16 cellular contexts compared by ENCODE assay signal in the genomic region with DNA sequence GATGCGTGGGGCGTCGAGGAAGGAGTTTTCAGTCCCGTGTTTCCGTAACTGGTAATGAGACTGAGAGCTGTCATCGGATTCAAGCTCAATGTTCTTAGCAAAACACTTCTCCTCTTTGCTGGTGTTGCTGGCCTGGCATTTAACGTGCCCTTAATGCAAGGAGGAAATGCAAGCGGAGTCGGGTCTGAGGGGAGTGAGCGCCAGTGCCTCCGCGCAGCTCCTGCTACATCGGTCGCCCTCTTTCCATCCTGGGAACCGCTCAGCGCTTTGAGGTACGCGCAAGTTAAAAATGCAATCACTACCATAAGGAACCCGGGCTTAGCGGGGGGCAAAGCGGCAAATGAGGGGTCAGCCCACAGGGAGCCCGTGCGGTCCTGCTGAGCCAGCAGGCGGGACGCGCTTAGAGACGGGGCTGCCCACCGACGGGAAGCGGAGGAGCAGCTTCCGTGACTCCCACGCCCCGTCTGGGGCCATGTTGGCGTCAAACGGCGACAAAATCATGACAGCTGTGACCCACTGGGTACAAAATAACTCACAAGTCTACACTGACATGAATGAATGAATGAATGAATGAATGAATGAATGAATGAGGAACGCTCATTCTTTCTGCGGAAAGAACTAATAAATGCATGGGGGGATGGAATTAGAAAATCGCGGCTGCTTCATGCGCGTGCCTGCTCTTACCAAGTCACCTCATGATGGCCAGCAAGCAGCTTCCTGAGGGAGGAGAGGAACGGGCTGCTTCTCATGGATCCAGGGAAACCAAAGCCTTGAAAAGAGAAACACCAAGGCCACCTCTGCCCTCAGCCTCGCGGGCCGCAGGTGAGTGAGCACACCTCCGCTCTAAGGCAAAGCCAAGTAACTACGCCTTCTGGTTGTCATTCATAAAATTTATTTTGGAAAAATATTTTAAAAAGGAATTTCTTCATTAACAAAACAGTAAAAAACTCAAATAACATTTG. TPM values are rescaled to one million over a fixed set of nuclear protein-coding genes. Genes with fewer than 3 reads are reported as not detected.
DNase-seq lines count a peak whose midpoint lies in the region; ATAC-seq and TF ChIP-seq lines count a peak whose summit lies in the region.
"Had no signal": no experiment of that assay in that cellular context is flagged by ENCODE, and none has a peak within 500 bp of the region (broad histone marks: within the 10 kb centered on the region; RNA-seq: fewer than 3 reads in every experiment).

No MANE protein-coding gene starts in this region.

- 91% methylated on average over 29 to 48 of the region's 48 CpGs for WGBS in endodermal cell (ENCODE audit: insufficient coverage in 1 of 2, insufficient read length in 1 of 2), 2 experiments

- H3K27me3 ChIP-seq in endodermal cell (ENCODE audit: control insufficient read depth, insufficient read depth, low read length, poor library complexity, severe bottlenecking), result peaks cover 21% of the 10 kb centered on the region
- H3K27me3 ChIP-seq: body of pancreas had no signal

- POLR2A ChIA-PET in activated CD4-positive, alpha-beta T cell treated with anti-CD3 and anti-CD28 coated beads for 36 hours (lab: Charles Lee), result no interaction called here
- POLR2A ChIA-PET in HEK293 (lab: Yijun Ruan, JAX), result interaction anchor here (2.7 kb wide), 1 partner anchor 9 kb away, joined by 20 read pairs; the partner anchor contains the start of gene DLL1

- H3K4me3 ChIP-seq in HEK293 (ENCODE audit: low read depth, low read length) (no peak overlapping the region), endodermal cell (ENCODE audit: low read length) (no peak overlapping the region)
- H3K4me3 ChIP-seq: BLaER1, body of pancreas had no signal

- TF ChIP-seq CTCF in HEK293 (tag by site-specific recombination; IDR thresholded peaks at IDR 0.05) (no peak), endodermal cell (conservative IDR thresholded peaks at IDR 0.05) (peak; percentile 12), osteocyte (IDR thresholded peaks at IDR 0.05) (no peak)

- DNase-seq in activated CD4-positive, alpha-beta T cell treated with anti-CD3 and anti-CD28 coated beads for 36 hours, result no peak
- DNase-seq in activated CD4-positive, alpha-beta T cell treated with anti-CD3 and anti-CD28 coated beads, Interleukin-2, amount 50 U/mL, for 1 hour, result no peak
- no peak for DNase-seq in endodermal cell
- peak; percentile 75 for DNase-seq in osteocyte (ENCODE audit: extremely low spot score, unreplicated experiment)
- DNase-seq in NCI-H510A (lab: John Stamatoyannopoulos, UW), result no peak
- DNase-seq: glutamatergic neuron; left ventricle myocardium superior; MM.1S; SHP77; stimulated activated naive CD8-positive, alpha-beta T cell treated with anti-CD3 and anti-CD28 coated beads, Interleukin-15, amount 100 ng/mL, for 72 hours had no signal

- H3K4me1 ChIP-seq in HEK293 (ENCODE audit: control insufficient read depth, insufficient read depth, low read length), result peaks cover 3% of the 10 kb centered on the region; the same call in 1 of the 2 replicates
- peaks cover 9% of the 10 kb centered on the region for H3K4me1 ChIP-seq in endodermal cell (ENCODE audit: control insufficient read depth, insufficient read depth, low read length)

- H3K9ac ChIP-seq in endodermal cell (ENCODE audit: extremely low read depth, low read length, poor library complexity, severe bottlenecking), result no peak overlapping the region
- H3K9ac ChIP-seq: BLaER1 had no signal

- peaks cover 6% of the 10 kb centered on the region for H3K27me3 Mint-ChIP-seq in activated CD4-positive, alpha-beta T cell treated with anti-CD3 and anti-CD28 coated beads for 36 hours
- H3K27me3 Mint-ChIP-seq in endodermal cell (ENCODE audit: insufficient read depth) (peaks cover 23% of the 10 kb centered on the region), osteocyte (ENCODE audit: unreplicated experiment) (peaks cover 9% of the 10 kb centered on the region)
- H3K27me3 Mint-ChIP-seq: activated naive CD4-positive, alpha-beta T cell treated with anti-CD3 and anti-CD28 coated beads, Interleukin-2, amount 50 U/mL, for 24 hours; stimulated activated naive CD8-positive, alpha-beta T cell treated with anti-CD3 and anti-CD28 coated beads, Interleukin-15, amount 100 ng/mL, for 72 hours had no signal

- peaks cover 25% of the 10 kb centered on the region for H3K4me1 Mint-ChIP-seq in activated CD4-positive, alpha-beta T cell treated with anti-CD3 and anti-CD28 coated beads for 36 hours
- H3K4me1 Mint-ChIP-seq in endodermal cell, result peaks cover 12% of the 10 kb centered on the region
- H3K4me1 Mint-ChIP-seq in osteocyte (ENCODE audit: unreplicated experiment), result peaks cover under 1% of the 10 kb centered on the region

- H3K36me3 Mint-ChIP-seq in activated CD4-positive, alpha-beta T cell treated with anti-CD3 and anti-CD28 coated beads for 36 hours (ENCODE audit: low read depth), result peaks cover 2% of the 10 kb centered on the region
- H3K36me3 Mint-ChIP-seq in endodermal cell (ENCODE audit: low read depth), result peaks cover 4% of the 10 kb centered on the region
- H3K36me3 Mint-ChIP-seq in osteocyte (ENCODE audit: unreplicated experiment), result peaks cover 2% of the 10 kb centered on the region

- H3K27ac ChIP-seq in HEK293 (ENCODE audit: extremely low read depth, low read depth, low read length) (no peak overlapping the region), endodermal cell (ENCODE audit: low read depth, low read length) (no peak overlapping the region)
- H3K27ac ChIP-seq: BLaER1 had no signal

- H3K27ac Mint-ChIP-seq in activated CD4-positive, alpha-beta T cell treated with anti-CD3 and anti-CD28 coated beads for 36 hours, result no peak overlapping the region
- H3K27ac Mint-ChIP-seq in endodermal cell (no peak overlapping the region), osteocyte (ENCODE audit: unreplicated experiment) (no peak overlapping the region)

- CTCF ChIA-PET in activated CD4-positive, alpha-beta T cell treated with anti-CD3 and anti-CD28 coated beads for 36 hours (lab: Charles Lee), result interaction anchor here (0.8 kb wide), 1 partner anchor 61 kb away, joined by 3 read pairs; no protein-coding TSS in a partner anchor
- CTCF ChIA-PET in HEK293 (lab: Yijun Ruan, JAX), result no interaction called here

- ATAC-seq in activated CD4-positive, alpha-beta T cell treated with anti-CD3 and anti-CD28 coated beads for 36 hours, result no peak
- ATAC-seq in GM18498 (IDR thresholded peaks at IDR 0.05; ENCODE audit: unreplicated experiment) (no peak), GM18502 (IDR thresholded peaks at IDR 0.05; ENCODE audit: poor library complexity, unreplicated experiment) (no peak)
- ATAC-seq: left ventricle myocardium superior had no signal

- H3K4me3 Mint-ChIP-seq in activated CD4-positive, alpha-beta T cell treated with anti-CD3 and anti-CD28 coated beads for 36 hours, result peak overlapping the region; percentile 51
- H3K4me3 Mint-ChIP-seq in endodermal cell, result no peak overlapping the region
- H3K4me3 Mint-ChIP-seq in osteocyte (ENCODE audit: unreplicated experiment), result no peak overlapping the region

- H3K9me3 ChIP-seq in HEK293 (ENCODE audit: control insufficient read depth, insufficient read depth, low read depth, low read length) (no peaks in the 10 kb centered on the region), endodermal cell (ENCODE audit: control insufficient read depth, low read length) (no peaks in the 10 kb centered on the region)
- H3K9me3 ChIP-seq: body of pancreas had no signal

- H3K36me3 ChIP-seq in HEK293 (ENCODE audit: control insufficient read depth in 2 of 2, insufficient read depth in 1 of 2, low read length in 2 of 2), result peaks cover 0 to 52% of the 10 kb centered on the region in 2 experiments; a peak in 2 of 3 replicates
- H3K36me3 ChIP-seq in endodermal cell (ENCODE audit: control insufficient read depth, insufficient read depth, low read length), result no peaks in the 10 kb centered on the region
- H3K36me3 ChIP-seq: BLaER1 had no signal

- peaks cover 2% of the 10 kb centered on the region for H3K9me3 Mint-ChIP-seq in activated CD4-positive, alpha-beta T cell treated with anti-CD3 and anti-CD28 coated beads for 36 hours (ENCODE audit: low read depth)
- H3K9me3 Mint-ChIP-seq in endodermal cell, result no peaks in the 10 kb centered on the region
- H3K9me3 Mint-ChIP-seq in osteocyte (ENCODE audit: unreplicated experiment), result no peaks in the 10 kb centered on the region
- H3K9me3 Mint-ChIP-seq: activated naive CD4-positive, alpha-beta T cell treated with anti-CD3 and anti-CD28 coated beads, Interleukin-2, amount 50 U/mL, for 24 hours; stimulated activated naive CD8-positive, alpha-beta T cell treated with anti-CD3 and anti-CD28 coated beads, Interleukin-15, amount 100 ng/mL, for 72 hours had no signal

- intact Hi-C loops in activated CD4-positive, alpha-beta T cell treated with anti-CD3 and anti-CD28 coated beads for 36 hours (cut with DNase I, micrococcal nuclease), result no loop called here

TF ChIP-seq in HEK293, 187 proteins besides CTCF, POLR2A, EP300 and RAD21:
- peak; percentile 88 for TF ChIP-seq ZNF24 (tag by site-specific recombination; IDR thresholded peaks at IDR 0.05)
- TF ChIP-seq ZNF747 (tag by site-specific recombination; IDR thresholded peaks at IDR 0.05), result no peak

RNA-seq across cellular contexts. Expression of gene DLL1, which starts 9.3 kb away (rescaled TPM):
- total RNA-seq in activated CD4-positive, alpha-beta T cell treated with anti-CD3 and anti-CD28 coated beads for 36 hours, result under 1 TPM; 0.54 to 0.91 TPM
- total RNA-seq in endodermal cell (1 to 10 TPM; 3.1 to 3.6 TPM), osteocyte (1.6 and 2.6 TPM in 2 replicates)
- polyA plus RNA-seq in endodermal cell (2013, experiment 1 of 2), result 79.0 TPM
- 59.5 TPM for polyA plus RNA-seq in endodermal cell (2013, experiment 2 of 2)

RNA-seq across cellular contexts. Expression of gene FAM120B, which starts 24.9 kb away (rescaled TPM):
- total RNA-seq in activated CD4-positive, alpha-beta T cell treated with anti-CD3 and anti-CD28 coated beads for 36 hours, result 10 to 100 TPM; 21.9 to 26.3 TPM
- 10 to 100 TPM; 25.7 to 27.5 TPM for total RNA-seq in endodermal cell
- polyA plus RNA-seq in endodermal cell (2013, experiment 1 of 2), result 21.6 TPM
- 20.5 TPM for polyA plus RNA-seq in endodermal cell (2013, experiment 2 of 2)
- total RNA-seq in osteocyte, result 34.0 and 36.9 TPM in 2 replicates
